ENCODE assay signal across 2 cellular contexts in the genomic region with DNA sequence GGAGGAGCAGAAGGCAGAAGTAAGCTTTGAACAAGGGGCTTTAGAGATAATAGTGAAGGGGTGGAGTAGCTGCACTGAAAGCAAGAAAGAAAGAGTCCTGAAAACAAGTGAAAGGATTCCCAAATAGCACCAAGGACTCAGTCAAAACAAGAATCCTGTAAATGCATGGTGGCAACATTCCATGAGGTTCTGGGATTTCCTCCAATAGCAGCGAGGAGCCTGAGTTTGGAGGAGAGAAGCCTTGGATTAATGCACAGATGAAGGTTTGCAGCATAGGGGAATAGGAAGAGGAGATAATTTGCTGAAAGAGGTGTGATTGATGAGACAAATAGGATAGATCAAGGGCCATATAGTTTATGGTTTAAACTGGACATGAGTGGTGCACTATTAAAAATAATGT.
TF ChIP-seq lines count a peak whose summit lies in the region.

No MANE protein-coding gene starts in this region.

TF ChIP-seq in GM23338, 12 proteins besides CTCF, POLR2A, EP300 and RAD21:
- TF ChIP-seq ZNF114 (CRISPR knock-in tag; IDR thresholded peaks at IDR 0.05) (no peak), EZH2phosphoT487 (IDR thresholded peaks at IDR 0.05; ENCODE audit: unreplicated experiment) (no peak), POLR2AphosphoS5 (IDR thresholded peaks at IDR 0.05; ENCODE audit: low read depth) (no peak), NANOG (IDR thresholded peaks at IDR 0.05; ENCODE audit: borderline replicate concordance) (no peak), STAT1 (IDR thresholded peaks at IDR 0.05; ENCODE audit: unreplicated experiment) (no peak), JUNB (IDR thresholded peaks at IDR 0.05; ENCODE audit: unreplicated experiment) (no peak), ZNF331 (CRISPR knock-in tag; IDR thresholded peaks at IDR 0.05; ENCODE audit: low read depth) (no peak), EZH2 (IDR thresholded peaks at IDR 0.05; ENCODE audit: low read depth, unreplicated experiment) (no peak)
- TF ChIP-seq, protein P1, sequence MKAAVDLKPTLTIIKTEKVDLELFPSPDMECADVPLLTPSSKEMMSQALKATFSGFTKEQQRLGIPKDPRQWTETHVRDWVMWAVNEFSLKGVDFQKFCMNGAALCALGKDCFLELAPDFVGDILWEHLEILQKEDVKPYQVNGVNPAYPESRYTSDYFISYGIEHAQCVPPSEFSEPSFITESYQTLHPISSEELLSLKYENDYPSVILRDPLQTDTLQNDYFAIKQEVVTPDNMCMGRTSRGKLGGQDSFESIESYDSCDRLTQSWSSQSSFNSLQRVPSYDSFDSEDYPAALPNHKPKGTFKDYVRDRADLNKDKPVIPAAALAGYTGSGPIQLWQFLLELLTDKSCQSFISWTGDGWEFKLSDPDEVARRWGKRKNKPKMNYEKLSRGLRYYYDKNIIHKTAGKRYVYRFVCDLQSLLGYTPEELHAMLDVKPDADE (IDR thresholded peaks at IDR 0.05): no peak

TF ChIP-seq in WTC11, 78 proteins besides CTCF, POLR2A, EP300 and RAD21:
- TF ChIP-seq, protein P2, sequence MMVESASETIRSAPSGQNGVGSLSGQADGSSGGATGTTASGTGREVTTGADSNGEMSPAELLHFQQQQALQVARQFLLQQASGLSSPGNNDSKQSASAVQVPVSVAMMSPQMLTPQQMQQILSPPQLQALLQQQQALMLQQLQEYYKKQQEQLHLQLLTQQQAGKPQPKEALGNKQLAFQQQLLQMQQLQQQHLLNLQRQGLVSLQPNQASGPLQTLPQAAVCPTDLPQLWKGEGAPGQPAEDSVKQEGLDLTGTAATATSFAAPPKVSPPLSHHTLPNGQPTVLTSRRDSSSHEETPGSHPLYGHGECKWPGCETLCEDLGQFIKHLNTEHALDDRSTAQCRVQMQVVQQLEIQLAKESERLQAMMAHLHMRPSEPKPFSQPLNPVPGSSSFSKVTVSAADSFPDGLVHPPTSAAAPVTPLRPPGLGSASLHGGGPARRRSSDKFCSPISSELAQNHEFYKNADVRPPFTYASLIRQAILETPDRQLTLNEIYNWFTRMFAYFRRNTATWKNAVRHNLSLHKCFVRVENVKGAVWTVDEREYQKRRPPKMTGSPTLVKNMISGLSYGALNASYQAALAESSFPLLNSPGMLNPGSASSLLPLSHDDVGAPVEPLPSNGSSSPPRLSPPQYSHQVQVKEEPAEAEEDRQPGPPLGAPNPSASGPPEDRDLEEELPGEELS (CRISPR knock-in tag; IDR thresholded peaks at IDR 0.05): no peak
- TF ChIP-seq JAZF1 (CRISPR knock-in tag; IDR thresholded peaks at IDR 0.05) (no peak), SP1 (CRISPR knock-in tag; conservative IDR thresholded peaks at IDR 0.05) (no peak), ZNF396 (CRISPR knock-in tag; IDR thresholded peaks at IDR 0.05; ENCODE audit: borderline replicate concordance) (no peak), ATF1 (CRISPR knock-in tag; IDR thresholded peaks at IDR 0.05) (no peak), ZNF263 (CRISPR knock-in tag; IDR thresholded peaks at IDR 0.05; ENCODE audit: low read depth) (no peak), ZBTB21 (CRISPR knock-in tag; IDR thresholded peaks at IDR 0.05; ENCODE audit: borderline replicate concordance) (no peak)
- TF ChIP-seq, protein P3, sequence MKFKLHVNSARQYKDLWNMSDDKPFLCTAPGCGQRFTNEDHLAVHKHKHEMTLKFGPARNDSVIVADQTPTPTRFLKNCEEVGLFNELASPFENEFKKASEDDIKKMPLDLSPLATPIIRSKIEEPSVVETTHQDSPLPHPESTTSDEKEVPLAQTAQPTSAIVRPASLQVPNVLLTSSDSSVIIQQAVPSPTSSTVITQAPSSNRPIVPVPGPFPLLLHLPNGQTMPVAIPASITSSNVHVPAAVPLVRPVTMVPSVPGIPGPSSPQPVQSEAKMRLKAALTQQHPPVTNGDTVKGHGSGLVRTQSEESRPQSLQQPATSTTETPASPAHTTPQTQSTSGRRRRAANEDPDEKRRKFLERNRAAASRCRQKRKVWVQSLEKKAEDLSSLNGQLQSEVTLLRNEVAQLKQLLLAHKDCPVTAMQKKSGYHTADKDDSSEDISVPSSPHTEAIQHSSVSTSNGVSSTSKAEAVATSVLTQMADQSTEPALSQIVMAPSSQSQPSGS (CRISPR knock-in tag; IDR thresholded peaks at IDR 0.05; ENCODE audit: borderline replicate concordance, low read depth): no peak
- TF ChIP-seq, protein P4, sequence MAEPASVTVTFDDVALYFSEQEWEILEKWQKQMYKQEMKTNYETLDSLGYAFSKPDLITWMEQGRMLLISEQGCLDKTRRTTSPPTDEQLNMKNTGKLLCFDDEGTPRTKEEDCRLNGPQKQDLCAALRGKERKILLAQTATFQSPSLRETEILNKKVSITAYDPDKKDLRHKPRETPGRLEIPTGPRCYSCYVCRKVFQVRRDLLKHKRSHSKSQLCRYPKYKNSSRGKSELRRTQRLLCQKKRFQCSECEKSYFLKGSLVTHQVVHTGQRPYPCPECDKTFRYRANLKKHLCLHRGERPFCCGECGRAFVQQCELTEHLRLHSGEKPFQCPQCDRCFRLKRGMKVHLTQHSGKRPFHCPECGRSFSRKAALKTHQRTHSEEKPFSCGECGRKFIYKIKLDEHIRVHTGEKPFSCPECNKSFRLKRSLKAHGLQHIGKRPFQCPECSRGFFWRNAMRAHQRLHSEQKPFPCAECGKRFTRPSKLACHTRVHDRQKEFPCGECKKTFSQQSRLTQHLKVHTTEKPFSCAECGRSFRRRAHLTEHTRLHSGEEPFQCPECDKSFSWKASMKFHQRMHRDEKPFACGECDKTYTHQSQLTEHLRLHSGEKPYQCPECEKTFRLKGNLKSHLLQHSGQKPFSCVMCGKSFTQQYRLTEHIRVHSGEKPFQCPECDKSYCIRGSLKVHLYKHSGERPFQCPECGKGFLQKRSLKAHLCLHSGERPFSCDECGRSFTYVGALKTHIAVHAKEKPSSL (CRISPR knock-in tag; conservative IDR thresholded peaks at IDR 0.05): no peak
